Comparison of ENCODE assay signal across 15 cellular contexts in the genomic region with DNA sequence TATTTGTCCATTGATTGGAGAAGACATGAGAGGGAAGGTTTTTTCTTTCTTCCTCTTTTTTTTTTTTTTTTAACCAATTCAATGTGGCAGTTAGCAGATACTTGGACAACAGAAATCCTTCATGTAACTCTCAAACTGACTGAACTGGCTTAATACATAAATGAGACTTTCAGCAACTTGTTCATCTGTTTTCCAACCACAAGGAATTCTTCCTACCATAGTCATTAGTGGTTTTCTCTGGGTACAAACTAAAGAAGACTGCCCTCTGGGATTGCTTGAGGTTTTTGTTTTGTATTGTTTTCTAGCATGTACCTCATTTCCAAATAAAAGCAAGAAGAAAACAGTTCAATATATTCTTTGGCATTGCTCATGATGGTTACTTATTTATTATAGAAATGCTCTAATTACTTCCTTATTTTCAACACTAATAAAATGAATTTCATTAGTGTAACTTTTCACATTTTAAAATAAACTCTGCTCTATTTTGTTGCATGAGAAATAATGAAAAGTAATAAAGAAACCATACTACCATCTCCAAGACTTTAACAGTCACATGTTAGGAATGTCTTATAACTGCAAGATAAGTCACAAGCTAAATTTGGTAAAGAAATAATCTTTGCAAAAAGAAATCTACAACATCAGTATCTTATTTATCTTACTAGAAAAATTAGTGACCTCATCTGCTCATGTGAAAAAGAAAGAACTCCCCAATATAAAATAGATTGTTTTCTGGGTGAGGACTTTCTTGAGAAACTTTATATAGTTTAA. TPM values are rescaled to one million over a fixed set of nuclear protein-coding genes. Genes with fewer than 3 reads are reported as not detected.
DNase-seq lines count a peak whose midpoint lies in the region; ATAC-seq, FAIRE-seq and TF ChIP-seq lines count a peak whose summit lies in the region.
"Had no signal": no experiment of that assay in that cellular context is flagged by ENCODE, and none has a peak within 500 bp of the region (broad histone marks: within the 10 kb centered on the region; RNA-seq: fewer than 3 reads in every experiment).

No MANE protein-coding gene starts in this region.

- H3K9ac ChIP-seq in adipocyte (ENCODE audit: low read length), result peak overlapping the region; percentile 52
- H3K9ac ChIP-seq in smooth muscle cell (ENCODE audit: low read depth), result peak overlapping the region; percentile 9
- H3K9ac ChIP-seq: neural progenitor cell had no signal

- H4K20me1 ChIP-seq in smooth muscle cell (ENCODE audit: low read depth), result peaks cover 7% of the 10 kb centered on the region
- H4K20me1 ChIP-seq in OCI-LY7 (ENCODE audit: insufficient read depth, low read length), result no peaks in the 10 kb centered on the region

- BruUV-seq in OCI-LY7 (replicated peaks; lab: Mats Ljungman, UMichigan), result no TSS peak

- no peak for TF ChIP-seq POLR2A in H54 (IDR thresholded peaks at IDR 0.05; ENCODE audit: low read depth, low read length)

- CTCF ChIA-PET in OCI-LY7 (lab: Charles Lee; ENCODE audit: unreplicated experiment), result no interaction called here

- DNase-seq in H54 (ENCODE audit: insufficient read length, low spot score) (no peak), adipocyte (ENCODE audit: low read depth) (peak; percentile 53), fibroblast of villous mesenchyme (ENCODE audit: low read depth) (peak; percentile 58), smooth muscle cell (lab: John Stamatoyannopoulos, UW; ENCODE audit: unreplicated experiment) (no peak), HuH-7.5 (ENCODE audit: low spot score) (no peak), OCI-LY7 (ENCODE audit: low spot score) (no peak)
- DNase-seq: activated naive CD4-positive, alpha-beta T cell treated with Interleukin-2 at 50 U/mL for 16 hours; lower lobe of right lung; NCI-H82; stomach had no signal

- TF ChIP-seq CTCF in fibroblast of villous mesenchyme (IDR thresholded peaks at IDR 0.05; ENCODE audit: insufficient read depth, low read depth, low read length), result no peak
- no peak for TF ChIP-seq CTCF in smooth muscle cell (IDR thresholded peaks at IDR 0.05; ENCODE audit: borderline replicate concordance, insufficient read depth, poor library complexity, severe bottlenecking)
- no peak for TF ChIP-seq CTCF in OCI-LY7 (conservative IDR thresholded peaks at IDR 0.05; ENCODE audit: low read length)

- intact Hi-C loops in OCI-LY7 (cut with micrococcal nuclease; ENCODE audit: unreplicated experiment), result no loop called here

- FAIRE-seq in H54 (lab: Jason Lieb, UNC), result peak; percentile 96
- FAIRE-seq: TTC549 had no signal

- H3K36me3 ChIP-seq in adipocyte (ENCODE audit: control insufficient read depth, insufficient read depth, low read length, severe bottlenecking), result peaks cover 43% of the 10 kb centered on the region
- no peaks in the 10 kb centered on the region for H3K36me3 ChIP-seq in smooth muscle cell (ENCODE audit: low read depth)
- H3K36me3 ChIP-seq in OCI-LY7 (ENCODE audit: insufficient read depth, low read length), result no peaks in the 10 kb centered on the region
- H3K36me3 ChIP-seq: lower lobe of right lung, neural progenitor cell, stomach had no signal

- H3K4me2 ChIP-seq in smooth muscle cell (peak overlapping the region; percentile 71), OCI-LY7 (ENCODE audit: low read length) (no peak overlapping the region)
- H3K4me2 ChIP-seq: neural progenitor cell had no signal

- peaks cover 4% of the 10 kb centered on the region for H3F3A ChIP-seq in smooth muscle cell (ENCODE audit: low read depth)

- H3K4me3 ChIP-seq in adipocyte (ENCODE audit: low read length) (peak overlapping the region; percentile 45), fibroblast of villous mesenchyme (ENCODE audit: low read depth, low read length) (no peak overlapping the region), smooth muscle cell (no peak overlapping the region), OCI-LY7 (ENCODE audit: low read depth, low read length, poor library complexity, severe bottlenecking) (no peak overlapping the region)
- H3K4me3 ChIP-seq: lower lobe of right lung, neural progenitor cell, skin epidermis, stomach had no signal

- H3K4me1 ChIP-seq in adipocyte (ENCODE audit: control insufficient read depth, insufficient read depth, low read length) (peaks cover 47% of the 10 kb centered on the region), smooth muscle cell (ENCODE audit: low read depth) (peaks cover 15% of the 10 kb centered on the region), OCI-LY7 (ENCODE audit: insufficient read depth, low read length, poor library complexity, severe bottlenecking) (no peaks in the 10 kb centered on the region)
- H3K4me1 ChIP-seq: neural progenitor cell had no signal

- H3K79me2 ChIP-seq in smooth muscle cell (ENCODE audit: low read depth), result no peaks in the 10 kb centered on the region
- no peaks in the 10 kb centered on the region for H3K79me2 ChIP-seq in OCI-LY7 (ENCODE audit: insufficient read depth, low read depth, low read length)

- H3K9me3 ChIP-seq in adipocyte (ENCODE audit: control insufficient read depth, low read length) (no peaks in the 10 kb centered on the region), smooth muscle cell (replicated peaks; ENCODE audit: low read depth) (no peaks in the 10 kb centered on the region), OCI-LY7 (ENCODE audit: low read length) (no peaks in the 10 kb centered on the region)
- H3K9me3 ChIP-seq: lower lobe of right lung, stomach had no signal

- H3K9me2 ChIP-seq in OCI-LY7 (ENCODE audit: insufficient read depth, low read length), result no peaks in the 10 kb centered on the region

- no peaks in the 10 kb centered on the region for H3K27me3 ChIP-seq in adipocyte (replicated peaks; ENCODE audit: control insufficient read depth, insufficient read depth, low read length)
- no peaks in the 10 kb centered on the region for H3K27me3 ChIP-seq in smooth muscle cell (ENCODE audit: low read depth)
- H3K27me3 ChIP-seq: neural progenitor cell, stomach had no signal

- no peak for ATAC-seq in GM19397 (IDR thresholded peaks at IDR 0.05; ENCODE audit: unreplicated experiment)
- no peak for ATAC-seq in HG02759 (IDR thresholded peaks at IDR 0.05; ENCODE audit: unreplicated experiment)
- ATAC-seq: lower lobe of right lung had no signal

- POLR2A ChIA-PET in OCI-LY7 (lab: Charles Lee), result interaction anchor here (0.7 kb wide), 1 partner anchor 339 kb away, joined by 3 read pairs; no protein-coding TSS in a partner anchor

- H3K27ac ChIP-seq in smooth muscle cell (ENCODE audit: low read depth) (peak overlapping the region; percentile 81), OCI-LY7 (ENCODE audit: low read depth, low read length, poor library complexity, severe bottlenecking) (no peak overlapping the region)
- H3K27ac ChIP-seq: lower lobe of right lung, neural progenitor cell, stomach had no signal

- H2AFZ ChIP-seq in smooth muscle cell (ENCODE audit: low read depth), result no peak overlapping the region
- no peak overlapping the region for H2AFZ ChIP-seq in OCI-LY7 (ENCODE audit: low read length)
- H2AFZ ChIP-seq: neural progenitor cell had no signal

RNA-seq across cellular contexts. Expression of gene ME1, which starts 52.0 kb away (rescaled TPM):
- total RNA-seq in fibroblast of villous mesenchyme (28.7 and 39.7 TPM in 2 replicates), smooth muscle cell (29.4 and 32.4 TPM in 2 replicates), OCI-LY7 (2022) (not detected in 2 replicates)
- polyA plus RNA-seq in smooth muscle cell, result 31.4 and 32.0 TPM in 2 replicates
- not detected in 2 replicates for total RNA-seq in OCI-LY7 (2014; rRNA removed; shearing (Covaris generic))

Comparison
In these comparisons a context has a peak if more than half of its experiments do, and no peak if none do; other contexts are left out.
1. DNase-seq: peak in adipocyte (single experiment) and fibroblast of villous mesenchyme (single experiment); none in H54 (single experiment), smooth muscle cell (single experiment), HuH-7.5 (single experiment) and OCI-LY7 (single experiment).
2. RNA of gene ME1, which starts 52.0 kb away (total RNA-seq): 28.7 to 39.7 TPM in fibroblast of villous mesenchyme and 29.4 to 32.4 TPM in smooth muscle cell; not detected in OCI-LY7; every median in the first group is over 10 times any median in the second.